ENCODE assay signal across 12 cellular contexts in genomic region chr12:2292560-2292959, GRCh38.
"Had no signal": no experiment of that assay in that cellular context is flagged by ENCODE, and none has a peak within 500 bp of the region (broad histone marks: within the 10 kb centered on the region; RNA-seq: fewer than 3 reads in every experiment).

No MANE protein-coding gene starts in this region.

- ATAC-seq: activated naive CD4-positive, alpha-beta T cell treated with anti-CD3 and anti-CD28 coated beads, Interleukin-2, amount 50 U/mL, for 72 hours; esophagus mucosa; stimulated activated naive CD8-positive, alpha-beta T cell treated with anti-CD3 and anti-CD28 coated beads, Interleukin-15, amount 100 ng/mL, for 72 hours; T-helper 17 cell; WTC11 had no signal

- DNase-seq: activated CD4-positive, alpha-beta T cell treated with anti-CD3 and anti-CD28 coated beads for 48 hours; activated CD8-positive, alpha-beta memory T cell treated with anti-CD3 and anti-CD28 coated beads for 24 hours; amygdala; brain microvascular endothelial cell; head of caudate nucleus; stimulated activated CD4-positive, alpha-beta T cell treated with anti-CD3 and anti-CD28 coated beads, Interleukin-4, amount 100 ng/mL, for 4 hours; stimulated activated naive CD8-positive, alpha-beta T cell treated with anti-CD3 and anti-CD28 coated beads, Interleukin-15, amount 100 ng/mL, for 72 hours; T-helper 17 cell; uterus had no signal
